ENCODE assay signal across 14 cellular contexts in the genomic region with DNA sequence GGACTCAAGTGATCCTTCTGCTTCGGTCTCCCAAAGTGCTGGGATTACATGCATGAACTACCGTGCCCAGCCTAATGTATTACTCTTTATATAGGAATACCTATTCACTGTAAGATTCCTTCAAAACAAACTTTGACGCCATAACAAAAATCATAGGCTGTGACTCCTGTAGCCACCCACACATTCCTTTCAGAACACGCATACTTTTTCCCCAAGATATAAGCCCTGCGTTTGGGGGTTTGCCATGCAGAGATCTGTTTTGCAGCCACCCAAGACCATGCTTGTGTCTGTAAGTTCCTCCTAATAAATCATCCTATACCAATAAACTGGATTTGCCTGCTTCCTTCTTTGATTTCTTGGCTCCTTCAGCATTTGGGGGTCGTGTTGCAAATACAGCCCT. TPM values are rescaled to one million over a fixed set of nuclear protein-coding genes. Genes with fewer than 3 reads are reported as not detected.
A peak's percentile ranks its signal among the peaks of the same experiment; 100 is the strongest.
DNase-seq lines count a peak whose midpoint lies in the region; ATAC-seq, FAIRE-seq and TF ChIP-seq lines count a peak whose summit lies in the region.
"Had no signal": no experiment of that assay in that cellular context is flagged by ENCODE, and none has a peak within 500 bp of the region (broad histone marks: within the 10 kb centered on the region; RNA-seq: fewer than 3 reads in every experiment).

No MANE protein-coding gene starts in this region.

- peaks cover 55% of the 10 kb centered on the region for H3K4me1 Mint-ChIP-seq in mesothelial cell of epicardium

- no peaks in the 10 kb centered on the region for H3K36me3 ChIP-seq in endothelial cell of umbilical vein (ENCODE audit: control insufficient read depth in 2 of 2, extremely low read depth in 1 of 2, insufficient read depth in 2 of 2, low read length in 2 of 2)
- peaks cover 0 to 16% (median 6%) of the 10 kb centered on the region in 4 donors for H3K36me3 ChIP-seq in transverse colon

- peaks cover 13% of the 10 kb centered on the region for H3K36me3 Mint-ChIP-seq in mesothelial cell of epicardium

- no peaks in the 10 kb centered on the region for H3K9me3 Mint-ChIP-seq in mesothelial cell of epicardium
- H3K9me3 Mint-ChIP-seq: dendritic cell treated with granulocyte-macrophage colony-stimulating factor and Interleukin-4, amounts not matched to agents 40 ng/mL and 50 ng/mL, for 4 days had no signal

- ATAC-seq in GM18519 (IDR thresholded peaks at IDR 0.05; ENCODE audit: low FRiP score, unreplicated experiment): no peak
- ATAC-seq in GM18907 (IDR thresholded peaks at IDR 0.05; ENCODE audit: unreplicated experiment): no peak

- TF ChIP-seq EP300 in transverse colon (IDR thresholded peaks at IDR 0.05; ENCODE audit: low read depth): no peak

- no peaks in the 10 kb centered on the region for H3K79me2 ChIP-seq in endothelial cell of umbilical vein (ENCODE audit: control insufficient read depth, insufficient read depth, low read length)

- BruUV-seq in endothelial cell of umbilical vein (replicated peaks; lab: Mats Ljungman, UMichigan): no TSS peak

- H3K9ac ChIP-seq in endothelial cell of umbilical vein (replicated peaks; ENCODE audit: extremely low read depth, insufficient read depth, low read length): no peak overlapping the region
- H3K9ac ChIP-seq: BLaER1 had no signal

- intact Hi-C loops in endothelial cell of umbilical vein (cut with micrococcal nuclease): loop anchor here (5.0 kb wide), 1 partner anchor 617 kb away; no protein-coding TSS in a partner anchor
- intact Hi-C loops in transverse colon (cut with DNase I; ENCODE audit: low total_unique reads): no loop called here

- H3K4me3 Mint-ChIP-seq in mesothelial cell of epicardium: no peak overlapping the region
- H3K4me3 Mint-ChIP-seq: dendritic cell treated with granulocyte-macrophage colony-stimulating factor and Interleukin-4, amounts not matched to agents 40 ng/mL and 50 ng/mL, for 4 days had no signal

- DNase-seq in NCI-H226: peak; percentile 93
- peak; percentile 43 for DNase-seq in endothelial cell of umbilical vein (ENCODE audit: low read depth, low spot score)
- DNase-seq in mesothelial cell of epicardium (ENCODE audit: low spot score in 2 of 2, unreplicated experiment in 2 of 2): no peak
- DNase-seq in transverse colon: no peak
- no peak for DNase-seq in T-helper 1 cell
- DNase-seq: H7, left ventricle myocardium inferior, NCI-H1417 treated with DMSO at 0.1 percent for 48 hours, SW 1271 had no signal

- H3K4me2 ChIP-seq in endothelial cell of umbilical vein (ENCODE audit: insufficient read depth, low read length): no peak overlapping the region
- H3K4me2 ChIP-seq: BLaER1 had no signal

- no peaks in the 10 kb centered on the region for H4K20me1 ChIP-seq in endothelial cell of umbilical vein (replicated peaks; ENCODE audit: control insufficient read depth, extremely low read depth, insufficient read depth, low read length)
- H4K20me1 ChIP-seq: BLaER1 had no signal

- TF ChIP-seq POLR2A in endothelial cell of umbilical vein (IDR thresholded peaks at IDR 0.05; ENCODE audit: low read depth, low read length) (no peak), transverse colon (IDR thresholded peaks at IDR 0.05) (no peak)

- dilution Hi-C loops in endothelial cell of umbilical vein (cut with MboI; ENCODE audit: extremely low pct_ligation_motif_present, low sequenced_read_pairs): no loop called here

- WGBS in transverse colon (ENCODE audit: low coverage in 1 of 2), 2 donors: 59 to 78% methylated on average over 5 to 6 of the region's 6 CpGs

- H3K27me3 Mint-ChIP-seq in mesothelial cell of epicardium (ENCODE audit: low read depth): no peaks in the 10 kb centered on the region
- H3K27me3 Mint-ChIP-seq: dendritic cell treated with granulocyte-macrophage colony-stimulating factor and Interleukin-4, amounts not matched to agents 40 ng/mL and 50 ng/mL, for 4 days had no signal

- CTCF ChIA-PET in endothelial cell of umbilical vein (lab: Charles Lee): no interaction called here

- H3K27ac ChIP-seq in endothelial cell of umbilical vein (ENCODE audit: insufficient read depth, low read depth, low read length): no peak overlapping the region
- peak overlapping the region; percentile 1 to 79 (median 72) for H3K27ac ChIP-seq in transverse colon
- H3K27ac ChIP-seq: left ventricle myocardium inferior, RWPE1 had no signal

- POLR2A ChIA-PET in endothelial cell of umbilical vein (lab: Charles Lee): no interaction called here

- H3K27me3 ChIP-seq in endothelial cell of umbilical vein (ENCODE audit: control insufficient read depth in 2 of 2, insufficient read depth in 2 of 2, low read length in 2 of 2) (no peaks in the 10 kb centered on the region), transverse colon (no peaks in the 10 kb centered on the region)
- H3K27me3 ChIP-seq: BLaER1 had no signal

- H3K4me3 ChIP-seq in endothelial cell of umbilical vein (replicated peaks in 1 of 3; ENCODE audit: insufficient read depth in 1 of 3, low read depth in 1 of 3, low read length in 3 of 3): no peak overlapping the region
- H3K4me3 ChIP-seq in transverse colon: no peak overlapping the region
- H3K4me3 ChIP-seq: BLaER1, left ventricle myocardium inferior had no signal

- H3K9me3 ChIP-seq in endothelial cell of umbilical vein (replicated peaks; ENCODE audit: control insufficient read depth, insufficient read depth, low read length): no peaks in the 10 kb centered on the region
- no peaks in the 10 kb centered on the region for H3K9me3 ChIP-seq in transverse colon
- H3K9me3 ChIP-seq: left ventricle myocardium inferior had no signal

- no peak for FAIRE-seq in endothelial cell of umbilical vein (lab: Jason Lieb, UNC)

- no peaks in the 10 kb centered on the region for H3K9me1 ChIP-seq in endothelial cell of umbilical vein (replicated peaks; ENCODE audit: control insufficient read depth, extremely low read depth, insufficient read depth, low read length)

- peak overlapping the region; percentile 92 for H3K27ac Mint-ChIP-seq in mesothelial cell of epicardium
- H3K27ac Mint-ChIP-seq: dendritic cell treated with granulocyte-macrophage colony-stimulating factor and Interleukin-4, amounts not matched to agents 40 ng/mL and 50 ng/mL, for 4 days had no signal

- in situ Hi-C loops in transverse colon (cut with MboI; ENCODE audit: low pct_ligation_motif_present in 1 of 4, low pct_unique_long_range_greater_than_20kb in 1 of 4, low sequenced_read_pairs in 3 of 4): no loop called here

- no peak overlapping the region for H2AFZ ChIP-seq in endothelial cell of umbilical vein (ENCODE audit: low read depth, low read length)

- TF ChIP-seq CTCF in endothelial cell of umbilical vein (IDR thresholded peaks at IDR 0.05; ENCODE audit: extremely low read depth in 1 of 2, insufficient read depth in 1 of 2, low read depth in 1 of 2, low read length in 2 of 2): no peak
- TF ChIP-seq CTCF in mesothelial cell of epicardium (IDR thresholded peaks at IDR 0.05; ENCODE audit: unreplicated experiment): no peak
- TF ChIP-seq CTCF in transverse colon (IDR thresholded peaks at IDR 0.05): no peak

- peaks cover 10% of the 10 kb centered on the region for H3K4me1 ChIP-seq in endothelial cell of umbilical vein (ENCODE audit: control insufficient read depth, extremely low read depth, insufficient read depth, low read length)
- peaks cover 5 to 21% (median 12%) of the 10 kb centered on the region in 4 donors for H3K4me1 ChIP-seq in transverse colon

TF ChIP-seq in endothelial cell of umbilical vein, 7 proteins besides CTCF, POLR2A, EP300 and RAD21:
- no peak for TF ChIP-seq GATA2 (IDR thresholded peaks at IDR 0.05; ENCODE audit: insufficient read depth, insufficient read length, low read depth, low read length)
- no peak for TF ChIP-seq MYC (IDR thresholded peaks at IDR 0.05; ENCODE audit: low read depth, low read length)
- no peak for TF ChIP-seq JUN (IDR thresholded peaks at IDR 0.05; ENCODE audit: borderline replicate concordance, insufficient read depth, insufficient read length, low read depth)
- TF ChIP-seq POLR2AphosphoS5 (IDR thresholded peaks at IDR 0.05; ENCODE audit: insufficient read depth, low read depth, low read length): no peak
- no peak for TF ChIP-seq EZH2 (IDR thresholded peaks at IDR 0.05; ENCODE audit: borderline replicate concordance, low read depth, low read length, severe bottlenecking)
- TF ChIP-seq MAX (IDR thresholded peaks at IDR 0.05; ENCODE audit: insufficient read depth, insufficient read length): no peak

RNA-seq across cellular contexts. Expression of gene PPP1R21, which starts 43.4 kb away (rescaled TPM):
- 19.4 and 20.4 TPM in 2 replicates for total RNA-seq in endothelial cell of umbilical vein
- polyA plus RNA-seq in endothelial cell of umbilical vein: 9.9 and 13.3 TPM in 2 replicates
- polyA plus RNA-seq in endothelial cell of umbilical vein (2011; cell fraction: cytosol; rRNA removed): 11.7 and 13.3 TPM in 2 replicates
- 28.2 and 32.1 TPM in 2 replicates for polyA plus RNA-seq in endothelial cell of umbilical vein (2011; cell fraction: nucleus; rRNA removed)
- polyA plus RNA-seq in endothelial cell of umbilical vein (2012): 15.2 and 18.3 TPM in 2 replicates
- polyA minus RNA-seq in endothelial cell of umbilical vein: 12.2 and 17.6 TPM in 2 replicates
- polyA minus RNA-seq in endothelial cell of umbilical vein (2011; cell fraction: cytosol; rRNA and poly(A)+ RNA removed): 6.9 TPM
- polyA minus RNA-seq in endothelial cell of umbilical vein (2011; cell fraction: nucleus; rRNA and poly(A)+ RNA removed): 20.0 and 30.4 TPM in 2 replicates
- 33.0 to 36.2 TPM (median 34.1 TPM) in 3 replicates for total RNA-seq in mesothelial cell of epicardium
- 100 to 1,000 TPM in 1 of 4 donors, 10 to 100 TPM in 3; 30.3 to 101 (median 46.1) TPM for total RNA-seq in transverse colon

RNA-seq across cellular contexts. Expression of gene STON1, which starts 46.0 kb away (rescaled TPM):
- total RNA-seq in endothelial cell of umbilical vein: 12.0 and 12.1 TPM in 2 replicates
- 5.8 and 6.3 TPM in 2 replicates for polyA plus RNA-seq in endothelial cell of umbilical vein
- polyA plus RNA-seq in endothelial cell of umbilical vein (2011; cell fraction: cytosol; rRNA removed): 5.8 and 6.0 TPM in 2 replicates
- 8.2 and 8.9 TPM in 2 replicates for polyA plus RNA-seq in endothelial cell of umbilical vein (2011; cell fraction: nucleus; rRNA removed)
- 9.5 and 14.4 TPM in 2 replicates for polyA plus RNA-seq in endothelial cell of umbilical vein (2012)
- polyA minus RNA-seq in endothelial cell of umbilical vein: 14.0 and 15.2 TPM in 2 replicates
- not detected for polyA minus RNA-seq in endothelial cell of umbilical vein (2011; cell fraction: cytosol; rRNA and poly(A)+ RNA removed)
- polyA minus RNA-seq in endothelial cell of umbilical vein (2011; cell fraction: nucleus; rRNA and poly(A)+ RNA removed): 11.1 and 12.1 TPM in 2 replicates
- total RNA-seq in mesothelial cell of epicardium: 35.0 to 36.5 TPM (median 35.8 TPM) in 3 replicates
- total RNA-seq in transverse colon: 10 to 100 TPM; 21.4 to 39.2 (median 27.1) TPM

Comparison
In these comparisons a context has a peak if more than half of its experiments do, and no peak if none do; other contexts are left out.
1. DNase-seq: peak in NCI-H226 (single experiment) and endothelial cell of umbilical vein (single experiment); none in mesothelial cell of epicardium (0 of 2), transverse colon (single experiment) and T-helper 1 cell (0 of 5).